Comparison of ENCODE assay signal across 24 cellular contexts in the genomic region with DNA sequence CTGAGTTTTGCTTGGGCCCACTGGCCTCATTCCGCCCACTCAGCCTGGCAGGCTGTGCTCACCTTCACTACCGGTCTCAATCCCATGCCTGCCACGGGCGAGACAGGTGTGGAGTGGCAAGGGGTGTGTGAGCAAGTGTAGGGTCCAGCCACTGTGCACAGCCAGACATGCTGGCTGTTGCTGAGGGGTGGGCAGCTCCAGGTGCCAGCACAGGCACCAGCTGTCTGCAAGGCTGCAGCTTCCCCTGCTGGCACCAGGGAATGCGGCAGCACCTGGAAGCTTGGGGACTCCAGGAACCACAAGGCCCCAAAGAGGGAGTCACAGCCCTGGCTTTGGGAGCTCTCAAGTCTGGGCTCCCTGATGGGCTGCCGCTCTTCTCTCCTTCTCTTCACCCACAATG.
"Had no signal": no experiment of that assay in that cellular context is flagged by ENCODE, and none has a peak within 500 bp of the region (broad histone marks: within the 10 kb centered on the region; RNA-seq: fewer than 3 reads in every experiment).

No MANE protein-coding gene starts in this region.

- H3K4me1 Mint-ChIP-seq: naive thymus-derived CD8-positive, alpha-beta T cell; stimulated activated memory B cell treated with anti-CD40 and anti-IgM and Interleukin-4, amounts not matched to agents 10 μg/mL and 1 μg/mL and 100 μg/mL, for 72 hours had no signal

- H3K27me3 ChIP-seq: esophagus muscularis mucosa, hepatocyte, pancreas, spleen, tibial artery, upper lobe of left lung, uterus had no signal

- H3K27ac ChIP-seq: epithelial cell of prostate, esophagus muscularis mucosa, hepatocyte, pancreas, psoas muscle, spleen, tibial artery, upper lobe of left lung, uterus had no signal

- H3K9me3 ChIP-seq: esophagus muscularis mucosa, mucosa of descending colon, pancreas, psoas muscle, tibial artery, upper lobe of left lung, uterus had no signal

- H3K27ac Mint-ChIP-seq: naive thymus-derived CD8-positive, alpha-beta T cell; stimulated activated memory B cell treated with anti-CD40 and anti-IgM and Interleukin-4, amounts not matched to agents 10 μg/mL and 1 μg/mL and 100 μg/mL, for 72 hours; stimulated activated naive CD8-positive, alpha-beta T cell treated with anti-CD3 and anti-CD28 coated beads, Interleukin-15, Interleukin-2, amounts not matched to agents 100 ng/mL and 50 ng/mL, for 24 hours had no signal

- H3K36me3 ChIP-seq: esophagus muscularis mucosa, pancreas, spleen, tibial artery, upper lobe of left lung, uterus had no signal

- H3K4me3 Mint-ChIP-seq: naive thymus-derived CD8-positive, alpha-beta T cell; neural crest cell; stimulated activated memory B cell treated with anti-CD40 and anti-IgM and Interleukin-4, amounts not matched to agents 10 μg/mL and 1 μg/mL and 100 μg/mL, for 72 hours; stimulated activated naive CD8-positive, alpha-beta T cell treated with anti-CD3 and anti-CD28 coated beads, Interleukin-15, Interleukin-2, amounts not matched to agents 100 ng/mL and 50 ng/mL, for 24 hours had no signal

- ATAC-seq: left colon; mucosa of descending colon; naive thymus-derived CD8-positive, alpha-beta T cell; pancreas; psoas muscle; sciatic nerve; stimulated activated memory B cell treated with anti-CD40 and anti-IgM and Interleukin-4, amounts not matched to agents 10 μg/mL and 1 μg/mL and 100 μg/mL, for 72 hours had no signal

- H3K27me3 Mint-ChIP-seq: naive thymus-derived CD8-positive, alpha-beta T cell; stimulated activated memory B cell treated with anti-CD40 and anti-IgM and Interleukin-4, amounts not matched to agents 10 μg/mL and 1 μg/mL and 100 μg/mL, for 72 hours; stimulated activated naive CD8-positive, alpha-beta T cell treated with anti-CD3 and anti-CD28 coated beads, Interleukin-15, Interleukin-2, amounts not matched to agents 100 ng/mL and 50 ng/mL, for 24 hours had no signal

- H3K4me1 ChIP-seq: esophagus muscularis mucosa, pancreas, psoas muscle, spleen, tibial artery, upper lobe of left lung, uterus had no signal

- DNase-seq: effector memory CD4-positive, alpha-beta T cell; foreskin melanocyte; head of caudate nucleus; left colon; mucosa of descending colon; naive thymus-derived CD8-positive, alpha-beta T cell; occipital lobe; psoas muscle; retina; spleen; stimulated activated CD4-positive, alpha-beta T cell treated with anti-CD3 and anti-CD28 coated beads, Interleukin-15, amount 100 ng/mL, for 24 hours; stimulated activated CD4-positive, alpha-beta T cell treated with anti-CD3 and anti-CD28 coated beads, Interleukin-1b, Interleukin-23, amount 100 ng/mL, for 48 hours; stimulated activated CD4-positive, alpha-beta T cell treated with anti-CD3 and anti-CD28 coated beads, Interleukin-4, amount 100 ng/mL, for 24 hours; tibial artery; uterus had no signal

- FAIRE-seq: pancreas had no signal

- H3K36me3 Mint-ChIP-seq: naive thymus-derived CD8-positive, alpha-beta T cell; stimulated activated memory B cell treated with anti-CD40 and anti-IgM and Interleukin-4, amounts not matched to agents 10 μg/mL and 1 μg/mL and 100 μg/mL, for 72 hours had no signal

- H3K9me3 Mint-ChIP-seq: stimulated activated naive CD8-positive, alpha-beta T cell treated with anti-CD3 and anti-CD28 coated beads, Interleukin-15, Interleukin-2, amounts not matched to agents 100 ng/mL and 50 ng/mL, for 24 hours had no signal

- H3K4me3 ChIP-seq: esophagus muscularis mucosa, hepatocyte, mucosa of descending colon, pancreas, psoas muscle, spleen, tibial artery, upper lobe of left lung, uterus had no signal
